26 cellular contexts compared by ENCODE assay signal in the genomic region with DNA sequence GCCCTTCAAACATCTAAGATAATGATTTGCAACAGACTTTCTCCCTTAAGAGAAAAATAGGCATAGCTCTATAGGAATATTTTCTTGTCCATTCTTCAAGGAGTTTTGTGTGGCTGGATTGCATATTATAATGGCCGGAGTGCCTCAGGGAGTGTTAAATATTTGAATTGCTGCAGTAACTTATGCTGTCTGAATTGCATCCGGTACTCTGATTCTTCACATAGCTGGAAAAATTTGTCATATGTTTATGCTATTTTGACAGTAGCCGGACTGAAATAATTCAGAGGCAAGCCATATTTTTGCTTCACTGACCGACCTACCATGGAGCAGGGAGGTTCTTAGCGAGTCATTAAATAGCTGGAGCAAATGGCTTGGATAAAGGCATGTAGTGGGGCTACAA.
"Had no signal": no experiment of that assay in that cellular context is flagged by ENCODE, and none has a peak within 500 bp of the region (broad histone marks: within the 10 kb centered on the region; RNA-seq: fewer than 3 reads in every experiment).

No MANE protein-coding gene starts in this region.

- H3K36me3 ChIP-seq: left lung, spleen had no signal

- ATAC-seq: activated T-cell treated with anti-CD3 and anti-CD28 coated beads, Interleukin-2, amount 50 U/mL, for 4 hours; left lung; natural killer cell; T-helper 17 cell had no signal

- H3K9me3 Mint-ChIP-seq: type B pancreatic cell had no signal

- H3K4me3 Mint-ChIP-seq: activated naive CD8-positive, alpha-beta T cell treated with anti-CD3 and anti-CD28 coated beads for 36 hours; activated T-cell treated with anti-CD3 and anti-CD28 coated beads, Interleukin-2, amount 50 U/mL, for 4 hours; brain; endodermal cell; mesothelial cell of epicardium; natural killer cell; T-helper 17 cell; type B pancreatic cell had no signal

- H3K4me1 Mint-ChIP-seq: activated naive CD8-positive, alpha-beta T cell treated with anti-CD3 and anti-CD28 coated beads for 36 hours; endodermal cell; natural killer cell; T-helper 17 cell had no signal

- H3K4me3 ChIP-seq: left lung, lung, spleen, testis had no signal

- H3K27me3 ChIP-seq: left lung, spleen, testis had no signal

- H3K27ac ChIP-seq: epithelial cell of prostate, left lung, spleen, testis had no signal

- H3K4me1 ChIP-seq: left lung, spleen, testis had no signal

- H3K9me3 ChIP-seq: testis had no signal

- H3K36me3 Mint-ChIP-seq: activated naive CD8-positive, alpha-beta T cell treated with anti-CD3 and anti-CD28 coated beads for 36 hours; mesothelial cell of epicardium; natural killer cell; type B pancreatic cell had no signal

- DNase-seq: activated CD4-positive, alpha-beta T cell treated with anti-CD3 and anti-CD28 coated beads for 4 hours; activated CD4-positive, alpha-beta T cell treated with anti-CD3 and anti-CD28 coated beads, Interleukin-2, amount 50 U/mL, for 48 hours; activated CD4-positive, CD25-positive, alpha-beta regulatory T cell; activated CD8-positive, alpha-beta memory T cell treated with anti-CD3 and anti-CD28 coated beads, Interleukin-2, amount 50 U/mL, for 48 hours; activated naive CD4-positive, alpha-beta T cell treated with Interleukin-2 at 50 U/mL for 16 hours; activated naive CD8-positive, alpha-beta T cell treated with anti-CD3 and anti-CD28 coated beads for 36 hours; activated T-cell treated with anti-CD3 and anti-CD28 coated beads, Interleukin-2, amount 50 U/mL, for 4 hours; aorta; caudate nucleus; endodermal cell; left lung; natural killer cell; retina; spleen; stimulated activated CD4-positive, alpha-beta T cell treated with anti-CD3 and anti-CD28 coated beads, Interleukin-4, amount 100 ng/mL, for 1 hour; stimulated activated naive CD4-positive, alpha-beta T cell; SW 1271; T-helper 17 cell; testis had no signal

- H3K27me3 Mint-ChIP-seq: activated naive CD8-positive, alpha-beta T cell treated with anti-CD3 and anti-CD28 coated beads for 36 hours; brain; T-helper 17 cell had no signal

- H3K27ac Mint-ChIP-seq: activated naive CD8-positive, alpha-beta T cell treated with anti-CD3 and anti-CD28 coated beads for 36 hours; activated T-helper 2 cell treated with anti-CD3 and anti-CD28 coated beads, Interferon-gamma antibody, Interleukin-2, Interleukin-4, amounts not matched to agents 10 μg/mL and 5 μg/mL and 100 μg/mL, durations not matched to agents 14 hours and 24 hours and 36 hours; brain; endodermal cell; mesothelial cell of epicardium; natural killer cell; progenitor cell of endocrine pancreas; T-helper 17 cell; type B pancreatic cell had no signal
